19 cellular contexts compared by ENCODE assay signal in the genomic region with DNA sequence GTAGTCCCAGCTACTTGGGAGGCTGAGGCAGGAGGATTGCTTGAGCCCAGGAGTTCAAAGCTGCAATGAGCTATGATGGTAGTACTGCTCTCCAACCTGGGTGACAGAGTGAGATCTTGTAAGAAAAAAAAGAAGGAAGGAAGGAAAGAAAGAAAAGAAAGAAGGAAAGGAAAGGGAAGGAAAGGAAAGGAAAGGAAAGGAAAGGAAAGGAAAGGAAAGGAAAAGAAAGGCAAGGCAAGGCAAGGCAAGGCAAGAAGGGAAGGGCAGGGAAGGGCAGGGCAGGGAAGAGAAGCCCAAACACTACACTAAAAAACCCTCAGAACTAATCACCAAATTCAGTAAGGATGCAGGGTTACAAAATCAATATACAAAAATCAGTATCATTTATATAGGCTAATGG.
DNase-seq lines count a peak whose midpoint lies in the region; ATAC-seq, FAIRE-seq and TF ChIP-seq lines count a peak whose summit lies in the region.
"Had no signal": no experiment of that assay in that cellular context is flagged by ENCODE, and none has a peak within 500 bp of the region (broad histone marks: within the 10 kb centered on the region; RNA-seq: fewer than 3 reads in every experiment).

No MANE protein-coding gene starts in this region.

- H3K4me3 ChIP-seq in HEK293 (ENCODE audit: low read depth, low read length) = no peak overlapping the region
- H3K4me3 ChIP-seq in H1 (ENCODE audit: extremely low read depth in 1 of 4, insufficient read depth in 2 of 4, low read depth in 3 of 4, low read length in 4 of 4) = no peak overlapping the region
- no peak overlapping the region for H3K4me3 ChIP-seq in trophoblast cell (ENCODE audit: low read depth, low read length)
- H3K4me3 ChIP-seq in foreskin fibroblast (ENCODE audit: low read depth in 1 of 2, low read length in 2 of 2) = no peak overlapping the region
- H3K4me3 ChIP-seq: BLaER1 had no signal

- H3K56ac ChIP-seq in H1 (replicated peaks; ENCODE audit: insufficient read length, low read depth, low read length) = no peak overlapping the region

- no peaks in the 10 kb centered on the region for H3K23me2 ChIP-seq in H1 (ENCODE audit: low read depth, low read length)

- no peaks in the 10 kb centered on the region for H3K36me3 ChIP-seq in HEK293 (ENCODE audit: control insufficient read depth in 2 of 2, insufficient read depth in 1 of 2, low read length in 2 of 2)
- no peaks in the 10 kb centered on the region for H3K36me3 ChIP-seq in H1 (ENCODE audit: control insufficient read depth in 2 of 4, insufficient read depth in 4 of 4, low read length in 3 of 4)
- H3K36me3 ChIP-seq in trophoblast cell (ENCODE audit: control insufficient read depth in 1 of 2, insufficient read depth in 2 of 2, low read length in 2 of 2) = no peaks in the 10 kb centered on the region
- H3K36me3 ChIP-seq: BLaER1 had no signal

- H3K4me2 ChIP-seq in H1 (ENCODE audit: insufficient read depth in 1 of 2, low read depth in 2 of 2, low read length in 2 of 2) = no peak overlapping the region
- no peak overlapping the region for H3K4me2 ChIP-seq in trophoblast cell (ENCODE audit: low read length)
- H3K4me2 ChIP-seq: BLaER1 had no signal

- H4K8ac ChIP-seq in H1 (ENCODE audit: extremely low read depth, insufficient read depth, low read length) (no peak overlapping the region), trophoblast cell (ENCODE audit: low read depth, low read length) (no peak overlapping the region)

- FAIRE-seq in H1 (lab: Jason Lieb, UNC) = no peak
- FAIRE-seq: G401.6, GM12892 had no signal

- POLR2A ChIA-PET in HEK293 (lab: Yijun Ruan, JAX) (no interaction called here), H1 (lab: Charles Lee; ENCODE audit: partially characterized antibody) (no interaction called here)

- no peaks in the 10 kb centered on the region for H3K9me3 ChIP-seq in HEK293 (ENCODE audit: control insufficient read depth, insufficient read depth, low read depth, low read length)
- no peaks in the 10 kb centered on the region for H3K9me3 ChIP-seq in H1 (ENCODE audit: insufficient read depth in 2 of 2, low read depth in 1 of 2, low read length in 1 of 2)
- no peaks in the 10 kb centered on the region for H3K9me3 ChIP-seq in trophoblast cell (ENCODE audit: insufficient read depth, low read depth, low read length)
- H3K9me3 ChIP-seq: BLaER1, Caco-2 had no signal

- no peak overlapping the region for H2BK120ac ChIP-seq in H1 (replicated peaks; ENCODE audit: low read depth, low read length)
- H2BK120ac ChIP-seq in trophoblast cell (ENCODE audit: insufficient read depth, low read length, poor library complexity) = no peak overlapping the region

- H2BK5ac ChIP-seq in H1 (ENCODE audit: low read depth, low read length) (no peak overlapping the region), trophoblast cell (ENCODE audit: low read depth, low read length, poor library complexity) (no peak overlapping the region)

- H3K79me1 ChIP-seq in H1 (ENCODE audit: low read depth, low read length) = no peaks in the 10 kb centered on the region
- H3K79me1 ChIP-seq in trophoblast cell (ENCODE audit: low read length) = peaks cover 2% of the 10 kb centered on the region

- no peaks in the 10 kb centered on the region for H3K79me2 ChIP-seq in H1 (ENCODE audit: control insufficient read depth in 1 of 2, insufficient read depth in 2 of 2, low read length in 2 of 2)
- H3K79me2 ChIP-seq in trophoblast cell (ENCODE audit: control insufficient read depth, insufficient read depth, low read length, poor library complexity) = no peaks in the 10 kb centered on the region

- H2AFZ ChIP-seq in H1 (ENCODE audit: low read length) (no peak overlapping the region), trophoblast cell (ENCODE audit: insufficient read depth, low read length, poor library complexity) (no peak overlapping the region)

- 0 out of 2 replicates have a peak overlapping the region, but pooled peaks have one; percentile 56 for H2AK5ac ChIP-seq in H1 (ENCODE audit: low read depth, low read length)
- no peak overlapping the region for H2AK5ac ChIP-seq in trophoblast cell (ENCODE audit: low read length)

- TF ChIP-seq CTCF in HEK293 (tag by site-specific recombination; IDR thresholded peaks at IDR 0.05) = no peak
- no peak for TF ChIP-seq CTCF in H1 (IDR thresholded peaks at IDR 0.05; ENCODE audit: control extremely low read depth in 1 of 3, insufficient read depth in 1 of 3, low read depth in 1 of 3, low read length in 3 of 3)
- no peak for TF ChIP-seq CTCF in foreskin fibroblast (IDR thresholded peaks at IDR 0.05; ENCODE audit: low read depth, low read length)

- no peak overlapping the region for H3K18ac ChIP-seq in H1 (ENCODE audit: extremely low read depth, low read length)
- no peak overlapping the region for H3K18ac ChIP-seq in trophoblast cell (ENCODE audit: low read length)

- no peak overlapping the region for H2BK20ac ChIP-seq in H1 (ENCODE audit: low read length)

- H4K12ac ChIP-seq in trophoblast cell (ENCODE audit: low read depth, low read length) = no peak overlapping the region

- no peak overlapping the region for H4K91ac ChIP-seq in H1 (replicated peaks; ENCODE audit: insufficient read length, low read length)
- no peak overlapping the region for H4K91ac ChIP-seq in trophoblast cell (ENCODE audit: low read depth, low read length)

- no peak overlapping the region for H3K27ac ChIP-seq in HEK293 (ENCODE audit: extremely low read depth, low read depth, low read length)
- no peak overlapping the region for H3K27ac ChIP-seq in H1 (ENCODE audit: low read depth, low read length)
- no peak overlapping the region for H3K27ac ChIP-seq in trophoblast cell (ENCODE audit: low read depth, low read length)
- H3K27ac ChIP-seq: BLaER1, C4-2B had no signal

- CTCF ChIA-PET in HEK293 (lab: Yijun Ruan, JAX) (interaction anchor here (0.9 kb wide), 1 partner anchor 63 kb away, joined by 4 read pairs; no protein-coding TSS in a partner anchor), H1 (lab: Charles Lee; ENCODE audit: partially characterized antibody) (interaction anchor here (1.9 kb wide), 1 partner anchor 9 kb away, joined by 5 read pairs; no protein-coding TSS in a partner anchor)

- TF ChIP-seq POLR2A in H1 (IDR thresholded peaks at IDR 0.05; ENCODE audit: control extremely low read depth in 1 of 2, low read depth in 2 of 2, low read length in 2 of 2) = no peak

- H2BK15ac ChIP-seq in H1 (ENCODE audit: low read length) = no peak overlapping the region

- H3K27me3 ChIP-seq in H1 (replicated peaks in 1 of 4; ENCODE audit: control insufficient read depth in 3 of 4, extremely low read depth in 1 of 4, insufficient read depth in 3 of 4, low read length in 3 of 4) (peaks cover 0 to 1% (median 0%) of the 10 kb centered on the region in 4 experiments; a peak in 1 of 7 replicates), trophoblast cell (ENCODE audit: insufficient read depth, low read length) (no peaks in the 10 kb centered on the region)
- H3K27me3 ChIP-seq: BLaER1 had no signal

- DNase-seq in H1 (ENCODE audit: low read depth in 1 of 2, low spot score in 2 of 2) (no peak), trophoblast cell (no peak), amygdala (lab: John Stamatoyannopoulos, UW) (no peak), foreskin fibroblast (no peak)
- DNase-seq: Caco-2; CD4-positive, CD25-positive, alpha-beta regulatory T cell; CD8-positive, alpha-beta T cell; DMS153; DND-41; GOT3; H7; HFFc6 had no signal

- H3K23ac ChIP-seq in H1 (ENCODE audit: insufficient read length) (no peak overlapping the region), trophoblast cell (ENCODE audit: low read length) (no peak overlapping the region)

- peaks cover 7% of the 10 kb centered on the region for H3K4me1 ChIP-seq in HEK293 (ENCODE audit: control insufficient read depth, insufficient read depth, low read length)
- H3K4me1 ChIP-seq in H1 (replicated peaks in 1 of 4; ENCODE audit: control insufficient read depth in 3 of 4, insufficient read depth in 4 of 4, low read length in 3 of 4) = peaks cover 4 to 14% (median 12%) of the 10 kb centered on the region in 4 experiments; a peak in 4 of 7 replicates
- H3K4me1 ChIP-seq in trophoblast cell (ENCODE audit: control insufficient read depth in 1 of 2, insufficient read depth in 2 of 2, low read length in 2 of 2) = peaks cover 0 to 5% of the 10 kb centered on the region in 2 experiments
- H3K4me1 ChIP-seq: BLaER1 had no signal

- no peak for ATAC-seq in HG02588 (IDR thresholded peaks at IDR 0.05; ENCODE audit: unreplicated experiment)
- ATAC-seq: CD8-positive, alpha-beta T cell; HCT116 had no signal

- H2BK12ac ChIP-seq in H1 (ENCODE audit: low read depth, low read length) (no peak overlapping the region), trophoblast cell (ENCODE audit: low read length) (peak overlapping the region; percentile 71)

- TF ChIP-seq EP300 in H1 (IDR thresholded peaks at IDR 0.05; ENCODE audit: borderline replicate concordance in 1 of 2, low read depth in 2 of 2, low read length in 2 of 2) = no peak

- H4K20me1 ChIP-seq in H1 (replicated peaks in 1 of 2; ENCODE audit: control insufficient read depth in 1 of 2, insufficient read depth in 2 of 2, low read length in 2 of 2) = no peaks in the 10 kb centered on the region
- H4K20me1 ChIP-seq: BLaER1 had no signal

- no peak overlapping the region for H3K4ac ChIP-seq in H1 (replicated peaks; ENCODE audit: insufficient read length, low read depth, low read length)
- no peak overlapping the region for H3K4ac ChIP-seq in trophoblast cell (ENCODE audit: low read depth, low read length)

- TF ChIP-seq RAD21 in H1 (IDR thresholded peaks at IDR 0.05 in 1 of 2, conservative IDR thresholded peaks at IDR 0.05 in 1 of 2; ENCODE audit: low read depth in 2 of 2, low read length in 2 of 2) = no peak

- H3K14ac ChIP-seq in H1 (ENCODE audit: insufficient read length) = no peak overlapping the region
- peak overlapping the region; percentile 72 for H3K14ac ChIP-seq in trophoblast cell (ENCODE audit: low read length)

- no peak overlapping the region for H4K5ac ChIP-seq in H1 (ENCODE audit: insufficient read length, low read depth, low read length)

- no peak overlapping the region for H3K9ac ChIP-seq in H1 (replicated peaks in 1 of 4; ENCODE audit: extremely low read depth in 1 of 4, low read depth in 3 of 4, low read length in 3 of 4)
- no peak overlapping the region for H3K9ac ChIP-seq in trophoblast cell (ENCODE audit: low read length)
- H3K9ac ChIP-seq: BLaER1 had no signal

TF ChIP-seq in HEK293, 187 proteins besides CTCF, POLR2A, EP300 and RAD21:
- TF ChIP-seq ZNF366 (tag by site-specific recombination; conservative IDR thresholded peaks at IDR 0.05) (0 out of 2 replicates have a peak, but pooled peaks have one; percentile 29), ZNF530 (tag by site-specific recombination; IDR thresholded peaks at IDR 0.05; ENCODE audit: low read depth) (peak; percentile 91), PRDM1 (tag by site-specific recombination; IDR thresholded peaks at IDR 0.05) (peak; percentile 96), ZNF133 (tag by site-specific recombination; IDR thresholded peaks at IDR 0.05) (no peak)
TF ChIP-seq in HEK293: peak in this region for 3.

TF ChIP-seq in H1, 55 proteins besides CTCF, POLR2A, EP300 and RAD21 (continues in another document):
- TF ChIP-seq EGR1 (IDR thresholded peaks at IDR 0.05; ENCODE audit: borderline replicate concordance, low read depth, low read length) (no peak), FOSL1 (IDR thresholded peaks at IDR 0.05; ENCODE audit: insufficient read depth, low read depth, low read length) (no peak), CTBP2 (IDR thresholded peaks at IDR 0.05; ENCODE audit: borderline replicate concordance, insufficient read depth, insufficient read length, low read length) (no peak), SIRT6 (IDR thresholded peaks at IDR 0.05; ENCODE audit: low read length) (no peak)
